23 cellular contexts compared by ENCODE assay signal in genomic region chr5:1550287-1551076, GRCh38. TPM values are rescaled to one million over a fixed set of nuclear protein-coding genes. Genes with fewer than 3 reads are reported as not detected.
DNase-seq lines count a peak whose midpoint lies in the region; ATAC-seq, FAIRE-seq and TF ChIP-seq lines count a peak whose summit lies in the region.
"Had no signal": no experiment of that assay in that cellular context is flagged by ENCODE, and none has a peak within 500 bp of the region (broad histone marks: within the 10 kb centered on the region; RNA-seq: fewer than 3 reads in every experiment).

No MANE protein-coding gene starts in this region.

- H3K9me3 Mint-ChIP-seq in type B pancreatic cell = no peaks in the 10 kb centered on the region
- H3K9me3 Mint-ChIP-seq: activated T-helper 17 cell treated with anti-CD3 and anti-CD28 coated beads, Interleukin-2, amount 50 U/mL, for 72 hours; CD4-positive, alpha-beta T cell had no signal

- H3K4me3 ChIP-seq in K562 (no peak overlapping the region), lower lobe of right lung (no peak overlapping the region)
- H3K4me3 ChIP-seq: thoracic aorta had no signal

- in situ Hi-C loops in K562 (cut with MboI) = no loop called here

- H3K27ac ChIP-seq in K562 (ENCODE audit: extremely low read depth, low read depth, low read length) (no peak overlapping the region), lower lobe of right lung (peak overlapping the region; percentile 36), foreskin keratinocyte (no peak overlapping the region)
- H3K27ac ChIP-seq: dorsolateral prefrontal cortex, thoracic aorta had no signal

- H3K27ac Mint-ChIP-seq in type B pancreatic cell = no peak overlapping the region
- H3K27ac Mint-ChIP-seq: activated naive CD8-positive, alpha-beta T cell; activated T-helper 17 cell treated with anti-CD3 and anti-CD28 coated beads, Interleukin-2, amount 50 U/mL, for 72 hours; CD4-positive, alpha-beta T cell; naive B cell had no signal

- no peak overlapping the region for H3K9ac ChIP-seq in K562 (ENCODE audit: insufficient read depth in 1 of 2, low read depth in 2 of 2, low read length in 2 of 2)

- no peaks in the 10 kb centered on the region for H3K36me3 ChIP-seq in K562 (ENCODE audit: control insufficient read depth, insufficient read depth, low read length)
- H3K36me3 ChIP-seq in lower lobe of right lung = no peaks in the 10 kb centered on the region
- H3K36me3 ChIP-seq: thoracic aorta had no signal

- peaks cover 28% of the 10 kb centered on the region for H4K20me1 ChIP-seq in K562 (replicated peaks; ENCODE audit: control insufficient read depth, insufficient read depth, low read length)

- peaks cover 13% of the 10 kb centered on the region for H3K27me3 Mint-ChIP-seq in type B pancreatic cell
- H3K27me3 Mint-ChIP-seq: activated naive CD8-positive, alpha-beta T cell had no signal

- POLR2A ChIA-PET in K562 (lab: Yijun Ruan, JAX) = interaction anchor here (0.5 to 1.4 kb wide), 5 partner anchors 9 to 928 kb away, joined by 3 to 7 read pairs (median 3); no protein-coding TSS in a partner anchor

- H3K9me1 ChIP-seq in K562 (ENCODE audit: control insufficient read depth, insufficient read depth, low read length) = no peaks in the 10 kb centered on the region

- 16% methylated on average over 17 of the region's 17 CpGs for WGBS in K562 (ENCODE audit: insufficient coverage, low coverage, missing lambda C conversion rate)

- ATAC-seq in K562 = no peak
- no peak for ATAC-seq in lower lobe of right lung
- ATAC-seq in foreskin keratinocyte = no peak
- no peak for ATAC-seq in GM18909 (IDR thresholded peaks at IDR 0.05; ENCODE audit: poor library complexity, unreplicated experiment)
- ATAC-seq: activated T-helper 17 cell treated with anti-CD3 and anti-CD28 coated beads, Interleukin-2, amount 50 U/mL, for 72 hours had no signal

- no peaks in the 10 kb centered on the region for H3K9me3 ChIP-seq in K562 (replicated peaks; ENCODE audit: control insufficient read depth, insufficient read depth, low read depth, low read length)
- H3K9me3 ChIP-seq in lower lobe of right lung = no peaks in the 10 kb centered on the region
- H3K9me3 ChIP-seq: thoracic aorta had no signal

- H3K4me1 ChIP-seq in K562 (replicated peaks in 1 of 2; ENCODE audit: control insufficient read depth in 2 of 2, insufficient read depth in 2 of 2, low read length in 2 of 2) = peaks cover 0 to 15% of the 10 kb centered on the region in 2 experiments; a peak in 2 of 5 replicates
- H3K4me1 ChIP-seq in lower lobe of right lung = peaks cover 41% of the 10 kb centered on the region
- H3K4me1 ChIP-seq in foreskin keratinocyte = no peaks in the 10 kb centered on the region

- intact Hi-C loops in K562 (cut with micrococcal nuclease) = no loop called here
- intact Hi-C loops in lower lobe of right lung (cut with DNase I) = no loop called here

- TF ChIP-seq EP300 in K562 (IDR thresholded peaks at IDR 0.05; ENCODE audit: low read length) = no peak

- no TSS peak for BruUV-seq in K562 (replicated peaks; lab: Mats Ljungman, UMichigan)

- H3K4me2 ChIP-seq in K562 (ENCODE audit: insufficient read depth, low read length) = no peak overlapping the region

- H3K4me1 Mint-ChIP-seq in type B pancreatic cell (ENCODE audit: unreplicated experiment) = no peaks in the 10 kb centered on the region

- H3K36me3 Mint-ChIP-seq in type B pancreatic cell = no peaks in the 10 kb centered on the region

- DNase-seq in ELF-1 (ENCODE audit: low read depth, low spot score) = peak; percentile 53
- DNase-seq in K562 (ENCODE audit: extremely low read depth in 1 of 4, low spot score in 3 of 4) = peak in 1 of 4 experiments; percentile 4
- no peak for DNase-seq in lower lobe of right lung
- DNase-seq in type B pancreatic cell (ENCODE audit: extremely low spot score, unreplicated experiment) = peak; percentile 62
- no peak for DNase-seq in NCI-H2227 (lab: John Stamatoyannopoulos, UW; ENCODE audit: unreplicated experiment)
- no peak for DNase-seq in foreskin keratinocyte
- DNase-seq: CD4-positive, alpha-beta T cell; GDM1; Karpas-422; mesendoderm; MV-4-11; naive B cell; NCI-H1694 treated with DMSO at 0.1 percent for 48 hours; NCI-H2171 treated with DMSO at 0.1 percent for 48 hours; RPMI8226; stimulated activated naive CD4-positive, alpha-beta T cell treated with Interleukin-2 at 50 U/mL for 16 hours had no signal

- CTCF ChIA-PET in K562 (lab: Yijun Ruan, JAX; ENCODE audit: low intra/inter-chr PET ratio) = no interaction called here

- peaks cover 79 to 94% of the 10 kb centered on the region in 2 experiments for H3K27me3 ChIP-seq in K562 (ENCODE audit: control insufficient read depth in 2 of 2, insufficient read depth in 2 of 2, low read length in 2 of 2)
- no peaks in the 10 kb centered on the region for H3K27me3 ChIP-seq in lower lobe of right lung (ENCODE audit: low read depth)
- H3K27me3 ChIP-seq in foreskin keratinocyte = peaks cover 46% of the 10 kb centered on the region

- H2AFZ ChIP-seq in K562 (ENCODE audit: low read depth, low read length) = no peak overlapping the region

- TF ChIP-seq RAD21 in K562 (CRISPR knock-in tag; conservative IDR thresholded peaks at IDR 0.05 in 1 of 2, IDR thresholded peaks at IDR 0.05 in 1 of 2) = no peak

- no peak for FAIRE-seq in K562 (lab: Jason Lieb, UNC)
- FAIRE-seq: endothelial cell of umbilical vein, TTC549 had no signal

- H3K4me3 Mint-ChIP-seq in type B pancreatic cell = no peak overlapping the region
- H3K4me3 Mint-ChIP-seq: activated naive CD8-positive, alpha-beta T cell; activated T-helper 17 cell treated with anti-CD3 and anti-CD28 coated beads, Interleukin-2, amount 50 U/mL, for 72 hours; CD4-positive, alpha-beta T cell; naive B cell had no signal

- H3K79me2 ChIP-seq in K562 (ENCODE audit: control insufficient read depth, insufficient read depth, low read length) = no peaks in the 10 kb centered on the region

- no peak for TF ChIP-seq CTCF in K562 (IDR thresholded peaks at IDR 0.05 in 2 of 3, conservative IDR thresholded peaks at IDR 0.05 in 1 of 3; ENCODE audit: insufficient read depth in 2 of 3, low read depth in 1 of 3, low read length in 3 of 3)
- TF ChIP-seq CTCF in lower lobe of right lung (IDR thresholded peaks at IDR 0.05) = no peak
- no peak for TF ChIP-seq CTCF in type B pancreatic cell (conservative IDR thresholded peaks at IDR 0.05)
- TF ChIP-seq CTCF in foreskin keratinocyte (conservative IDR thresholded peaks at IDR 0.05) = no peak

- no peak for TF ChIP-seq POLR2A in K562 (conservative IDR thresholded peaks at IDR 0.05)

TF ChIP-seq in K562, 482 proteins besides CTCF, POLR2A, EP300 and RAD21:
- TF ChIP-seq CEBPB (tag; IDR thresholded peaks at IDR 0.05) (peak; percentile 29; the same call in 1 of the 2 replicates), RNF219 (CRISPR knock-in tag; IDR thresholded peaks at IDR 0.05) (no peak), STAG1 (CRISPR knock-in tag; IDR thresholded peaks at IDR 0.05; ENCODE audit: borderline replicate concordance) (no peak), SNRNP70 (optimal IDR thresholded peaks at IDR 0.05; ENCODE audit: low read depth, low read length) (no peak), NR2C2 (CRISPR knock-in tag; IDR thresholded peaks at IDR 0.05) (no peak; the same call in 1 of the 2 replicates), NR2C2 (tag; IDR thresholded peaks at IDR 0.05) (peak; percentile 25; the same call in 1 of the 2 replicates), NEUROD1 (IDR thresholded peaks at IDR 0.05; ENCODE audit: borderline replicate concordance, low read depth, low read length, partially characterized antibody) (no peak), NR2C1 (IDR thresholded peaks at IDR 0.05) (no peak; the same call in 1 of the 2 replicates), NR2C1 (tag; IDR thresholded peaks at IDR 0.05) (peak; percentile 66), LARP7 (IDR thresholded peaks at IDR 0.05) (no peak)

RNA-seq across cellular contexts. Expression of gene LPCAT1, which starts 26.7 kb away (rescaled TPM):
- total RNA-seq in K562 (2011; cell fraction: chromatin; rRNA removed; ENCODE audit: low replicate concordance) = 26.9 and 48.0 TPM in 2 replicates
- 30.5 and 38.2 TPM in 2 replicates for total RNA-seq in K562 (2011; cell fraction: nucleolus; rRNA removed)
- total RNA-seq in K562 (2011; cell fraction: nucleoplasm; rRNA removed) = 24.9 and 32.4 TPM in 2 replicates
- total RNA-seq in K562 (2014; rRNA removed) = 13.6 and 13.9 TPM in 2 replicates
- 9.2 and 11.1 TPM in 2 replicates for total RNA-seq in K562 (2014; rRNA removed; fragmentation: Illumina TruSeq; extraction: Trizol)
- total RNA-seq in K562 (2015; rRNA removed; fragmentation: Illumina TruSeq; extraction: Trizol) = 15.5 and 18.4 TPM in 2 replicates
- 18.4 and 20.8 TPM in 2 replicates for total RNA-seq in K562 (2021)
- 17.0 and 20.6 TPM in 2 replicates for polyA plus RNA-seq in K562 (2011; rRNA removed)
- polyA plus RNA-seq in K562 (2011; cell fraction: cytosol; rRNA removed) = 14.5 and 16.7 TPM in 2 replicates
- polyA plus RNA-seq in K562 (2011; cell fraction: nucleus; rRNA removed) = 32.2 and 34.4 TPM in 2 replicates
- polyA plus RNA-seq in K562 (2012) = 10.5 and 12.5 TPM in 2 replicates
- polyA plus RNA-seq in K562 (2014; fragmentation: Illumina TruSeq; extraction: Trizol) = 15.2 TPM in 2 replicates
- polyA plus RNA-seq in K562 (2014; fragmentation: Nextera tagmentation; extraction: Ambion mirVana) = under 1 TPM; 0.14 to 0.53 TPM
- polyA plus RNA-seq in K562 (2014; rRNA removed) = 13.1 and 14.9 TPM in 2 replicates
- 10.9 and 14.5 TPM in 2 replicates for polyA minus RNA-seq in K562 (2011; rRNA and poly(A)+ RNA removed)
- 13.2 and 14.3 TPM in 2 replicates for polyA minus RNA-seq in K562 (2011; cell fraction: cytosol; rRNA and poly(A)+ RNA removed)
- 9.4 and 24.4 TPM in 2 replicates for polyA minus RNA-seq in K562 (2011; cell fraction: nucleus; rRNA and poly(A)+ RNA removed)
- 475 TPM for total RNA-seq in lower lobe of right lung
- total RNA-seq in type B pancreatic cell (ENCODE audit: low replicate concordance) = 91.6 and 97.1 TPM in 2 replicates
- total RNA-seq in foreskin keratinocyte = 43.2 and 45.6 TPM in 2 replicates
- 28.7 and 33.8 TPM in 2 replicates for polyA plus RNA-seq in foreskin keratinocyte

Comparison
In these comparisons a context has a peak if more than half of its experiments do, and no peak if none do; other contexts are left out.
1. DNase-seq: peak in ELF-1 (single experiment) and type B pancreatic cell (single experiment); none in lower lobe of right lung (single experiment), NCI-H2227 (single experiment) and foreskin keratinocyte (0 of 2).